In the genomic region with DNA sequence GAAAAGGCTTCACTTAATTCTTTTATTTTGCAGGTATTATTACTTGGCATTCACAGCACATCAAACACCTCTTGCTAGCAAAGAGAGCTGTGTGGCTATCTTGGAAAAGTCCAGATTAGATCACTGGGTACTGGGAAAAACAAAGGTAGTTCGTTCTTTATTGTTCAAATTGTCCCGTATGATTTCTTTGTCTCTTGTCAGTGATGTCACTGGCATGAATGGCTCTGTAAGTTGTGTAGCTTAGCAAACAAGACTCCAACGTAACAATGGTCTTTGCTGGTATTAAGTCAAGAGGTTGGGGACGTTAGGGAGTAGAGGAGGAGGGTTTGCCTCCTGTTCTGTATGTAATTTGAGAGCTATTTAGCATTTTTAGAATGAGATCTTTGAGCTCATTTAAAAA, we compare ENCODE assay signal across 16 cellular contexts.
"Had no signal": no experiment of that assay in that cellular context is flagged by ENCODE, and none has a peak within 500 bp of the region (broad histone marks: within the 10 kb centered on the region; RNA-seq: fewer than 3 reads in every experiment).

No MANE protein-coding gene starts in this region.

- H3K27ac ChIP-seq: pancreas, suprapubic skin, upper lobe of left lung had no signal

- H3K4me3 ChIP-seq: pancreas, suprapubic skin, upper lobe of left lung had no signal

- H3K9me3 Mint-ChIP-seq: activated naive CD8-positive, alpha-beta T cell treated with anti-CD3 and anti-CD28 coated beads for 36 hours; activated T-cell treated with anti-CD3 and anti-CD28 coated beads, Interleukin-2, amount 50 U/mL, for 4 hours; dendritic cell treated with granulocyte-macrophage colony-stimulating factor and Interleukin-4, amounts not matched to agents 40 ng/mL and 50 ng/mL, for 4 days; effector memory CD8-positive, alpha-beta T cell; mesothelial cell of epicardium had no signal

- H3K4me1 Mint-ChIP-seq: activated naive CD8-positive, alpha-beta T cell treated with anti-CD3 and anti-CD28 coated beads for 36 hours had no signal

- H3K4me3 Mint-ChIP-seq: activated naive CD8-positive, alpha-beta T cell treated with anti-CD3 and anti-CD28 coated beads for 36 hours; activated T-cell treated with anti-CD3 and anti-CD28 coated beads, Interleukin-2, amount 50 U/mL, for 4 hours; dendritic cell treated with granulocyte-macrophage colony-stimulating factor and Interleukin-4, amounts not matched to agents 40 ng/mL and 50 ng/mL, for 4 days; effector memory CD8-positive, alpha-beta T cell; mesothelial cell of epicardium had no signal

- H3K4me1 ChIP-seq: pancreas, suprapubic skin had no signal

- H3K27ac Mint-ChIP-seq: activated naive CD8-positive, alpha-beta T cell treated with anti-CD3 and anti-CD28 coated beads for 36 hours; dendritic cell treated with granulocyte-macrophage colony-stimulating factor and Interleukin-4, amounts not matched to agents 40 ng/mL and 50 ng/mL, for 4 days; effector memory CD8-positive, alpha-beta T cell; mesothelial cell of epicardium had no signal

- H3K9me3 ChIP-seq: pancreas, suprapubic skin, upper lobe of left lung had no signal

- H3K36me3 ChIP-seq: pancreas, suprapubic skin, upper lobe of left lung had no signal

- ATAC-seq: activated CD4-positive, CD25-positive, alpha-beta regulatory T cell treated with anti-CD3 and anti-CD28 coated beads, Interleukin-2, amount 50 U/mL, for 24 hours; activated T-cell treated with anti-CD3 and anti-CD28 coated beads, Interleukin-2, amount 50 U/mL, for 4 hours; effector memory CD8-positive, alpha-beta T cell; pancreas; stimulated activated naive CD8-positive, alpha-beta T cell treated with anti-CD3 and anti-CD28 coated beads, Interleukin-15, Interleukin-2, amounts not matched to agents 100 U/mL and 50 U/mL, for 24 hours had no signal

- H3K36me3 Mint-ChIP-seq: activated naive CD8-positive, alpha-beta T cell treated with anti-CD3 and anti-CD28 coated beads for 36 hours; mesothelial cell of epicardium had no signal

- DNase-seq: activated CD4-positive, alpha-beta T cell treated with anti-CD3 and anti-CD28 coated beads, Interleukin-2, amount 50 U/mL, for 48 hours; activated gamma-delta T cell; activated naive CD8-positive, alpha-beta T cell treated with anti-CD3 and anti-CD28 coated beads for 36 hours; activated T-cell treated with anti-CD3 and anti-CD28 coated beads, Interleukin-2, amount 50 U/mL, for 4 hours; cerebellar nuclear complex; effector memory CD8-positive, alpha-beta T cell; hippocampal formation; pancreas; stimulated activated CD4-positive, alpha-beta T cell treated with anti-CD3 and anti-CD28 coated beads, Interleukin-4, amount 100 ng/mL, for 1 hour; stimulated activated CD8-positive, alpha-beta memory T cell treated with anti-CD3 and anti-CD28 coated beads, Interleukin-4, amount 100 ng/mL, for 48 hours; stimulated activated naive CD8-positive, alpha-beta T cell treated with anti-CD3 and anti-CD28 coated beads, Interleukin-15, Interleukin-2, amounts not matched to agents 100 U/mL and 50 U/mL, for 24 hours; upper lobe of left lung had no signal

- H3K27me3 ChIP-seq: pancreas, upper lobe of left lung had no signal
